ENCODE assay signal across 8 cellular contexts in the genomic region with DNA sequence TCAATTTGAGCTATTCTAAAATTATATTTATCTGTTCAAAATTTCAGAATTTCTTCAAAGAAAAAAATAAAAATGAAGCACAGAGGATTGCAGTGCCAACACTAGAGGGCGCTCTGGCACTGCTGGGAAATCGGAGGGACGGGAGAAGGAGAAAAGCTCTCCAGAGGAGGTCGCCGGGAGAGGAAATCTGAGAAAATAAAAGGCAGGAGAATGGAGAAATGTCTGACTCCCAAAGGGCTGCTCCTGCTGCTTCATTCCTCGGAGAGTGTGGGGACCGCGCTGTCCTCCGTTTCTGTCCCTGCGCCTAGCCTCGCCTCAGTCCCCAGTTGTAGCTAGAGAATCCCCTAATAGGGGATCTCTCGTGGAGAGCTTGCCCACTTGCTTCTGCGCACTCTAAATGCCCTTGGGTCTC. TPM values are rescaled to one million over a fixed set of nuclear protein-coding genes. Genes with fewer than 3 reads are reported as not detected.
DNase-seq lines count a peak whose midpoint lies in the region; ATAC-seq lines count a peak whose summit lies in the region.

No MANE protein-coding gene starts in this region.

- H3K9ac ChIP-seq in ES-I3 (ENCODE audit: low read depth, low read length) = peak overlapping the region; percentile 40

- peaks cover 11 to 16% (median 15%) of the 10 kb centered on the region in 3 donors for H3K4me1 Mint-ChIP-seq in T-cell

- H3K27ac Mint-ChIP-seq in T-cell = no peak overlapping the region

- DNase-seq in MV-4-11 (lab: John Stamatoyannopoulos, UW) (peak; percentile 29), T-cell (peak in 27 of 34 experiments; percentile 3 to 43 (median 23)), astrocyte of the hippocampus (ENCODE audit: low read depth, low spot score) (peak; percentile 85), iPS DF 4.7 (ENCODE audit: extremely low read depth, low spot score) (peak; percentile 14), skeletal muscle cell (ENCODE audit: low read depth) (peak; percentile 18), cortex of kidney (lab: John Stamatoyannopoulos, UW) (no peak)

- POLR2A ChIA-PET in T-cell (lab: Charles Lee) = interaction anchor here in 1 of 2 donors (0.6 kb wide), 1 partner anchor 108 kb away, joined by 4 read pairs; no protein-coding TSS in a partner anchor

- CTCF ChIA-PET in T-cell (lab: Charles Lee) = interaction anchor here (0.5 to 6.3 kb wide), 18 partner anchors 9 to 1503 kb away, joined by 3 to 79 read pairs (median 4); a partner anchor contains a TSS

- H3K9me3 ChIP-seq in ES-I3 (ENCODE audit: control insufficient read depth, insufficient read depth, low read length) = no peaks in the 10 kb centered on the region

- H3K27me3 Mint-ChIP-seq in T-cell = peaks cover 41 to 50% of the 10 kb centered on the region in 2 donors

- H3K4me1 ChIP-seq in ES-I3 (ENCODE audit: insufficient read depth, low read length) = peaks cover 12% of the 10 kb centered on the region; the same call in 1 of the 2 replicates

- H3K9me3 Mint-ChIP-seq in T-cell = no peaks in the 10 kb centered on the region

- H3K36me3 ChIP-seq in ES-I3 (ENCODE audit: insufficient read depth, low read length) = no peaks in the 10 kb centered on the region

- no peak for ATAC-seq in T-cell (replicated peaks in 1 of 4)
- ATAC-seq in HG02870 (IDR thresholded peaks at IDR 0.05; ENCODE audit: unreplicated experiment) = no peak

- H3K36me3 Mint-ChIP-seq in T-cell = no peaks in the 10 kb centered on the region

- H3K4me3 Mint-ChIP-seq in T-cell = peak overlapping the region in 2 of 3 donors; percentile 31 to 35

- peak overlapping the region; percentile 27 for H3K4me3 ChIP-seq in skeletal muscle cell (ENCODE audit: low read depth, low read length)

RNA-seq across cellular contexts. Expression of a gene that starts 40.0 kb away (rescaled TPM):
- total RNA-seq in T-cell = 1 to 10 TPM; 5.6 to 7.1 (median 6.9) TPM

RNA-seq across cellular contexts. Expression of a gene that starts 44.4 kb away (rescaled TPM):
- total RNA-seq in T-cell = 1 to 10 TPM in 2 of 5 donors, under 1 TPM in 3; 0.43 to 2.7 (median 0.70) TPM

RNA-seq across cellular contexts. Expression of a gene that starts 44.5 kb away (rescaled TPM):
- under 1 TPM in 2 of 5 donors, not detected in 3; 0.19 to 0.38 TPM for total RNA-seq in T-cell
